Comparison of ENCODE assay signal across 16 cellular contexts in genomic region chr10:60369163-60369930, GRCh38.
"Had no signal": no experiment of that assay in that cellular context is flagged by ENCODE, and none has a peak within 500 bp of the region (broad histone marks: within the 10 kb centered on the region; RNA-seq: fewer than 3 reads in every experiment).

No MANE protein-coding gene starts in this region.

- H3K9me3 ChIP-seq: breast epithelium had no signal

- H3K27ac ChIP-seq: breast epithelium had no signal

- H3K27me3 ChIP-seq: breast epithelium had no signal

- H3K4me3 ChIP-seq: breast epithelium had no signal

- ATAC-seq: activated CD4-positive, CD25-positive, alpha-beta regulatory T cell treated with anti-CD3 and anti-CD28 coated beads, Interleukin-2, amount 50 U/mL, for 24 hours; activated T-helper 17 cell treated with anti-CD3 and anti-CD28 coated beads, Interleukin-2, amount 50 U/mL, for 72 hours; natural killer cell treated with Interleukin-12 subunit alpha and Interleukin-12 subunit beta and Interleukin-15 and Interleukin-18, amount 100 ng/mL, for 72 hours; sciatic nerve; stimulated activated naive CD8-positive, alpha-beta T cell treated with anti-CD3 and anti-CD28 coated beads, Interleukin-15, amount 100 ng/mL, for 72 hours; T-cell had no signal

- FAIRE-seq: kidney had no signal

- H3K4me1 ChIP-seq: breast epithelium had no signal

- DNase-seq: activated CD4-positive, alpha-beta T cell treated with anti-CD3 and anti-CD28 coated beads, Interleukin-2, amount 50 U/mL, for 4 hours; activated naive CD4-positive, alpha-beta T cell treated with Interleukin-2 at 50 U/mL for 16 hours; activated T-cell treated with anti-CD3 and anti-CD28 coated beads for 4 hours; anterior cingulate cortex; endodermal cell; kidney; mesenchymal stem cell; stimulated activated CD4-positive, alpha-beta T cell treated with anti-CD3 and anti-CD28 coated beads, Interleukin-1b, Interleukin-23, amount 100 ng/mL, for 48 hours; stimulated activated naive CD8-positive, alpha-beta T cell treated with anti-CD3 and anti-CD28 coated beads, Interleukin-15, amount 100 ng/mL, for 72 hours; T-cell; T-helper 9 cell had no signal

- H3K36me3 ChIP-seq: breast epithelium had no signal
